In the genomic region with DNA sequence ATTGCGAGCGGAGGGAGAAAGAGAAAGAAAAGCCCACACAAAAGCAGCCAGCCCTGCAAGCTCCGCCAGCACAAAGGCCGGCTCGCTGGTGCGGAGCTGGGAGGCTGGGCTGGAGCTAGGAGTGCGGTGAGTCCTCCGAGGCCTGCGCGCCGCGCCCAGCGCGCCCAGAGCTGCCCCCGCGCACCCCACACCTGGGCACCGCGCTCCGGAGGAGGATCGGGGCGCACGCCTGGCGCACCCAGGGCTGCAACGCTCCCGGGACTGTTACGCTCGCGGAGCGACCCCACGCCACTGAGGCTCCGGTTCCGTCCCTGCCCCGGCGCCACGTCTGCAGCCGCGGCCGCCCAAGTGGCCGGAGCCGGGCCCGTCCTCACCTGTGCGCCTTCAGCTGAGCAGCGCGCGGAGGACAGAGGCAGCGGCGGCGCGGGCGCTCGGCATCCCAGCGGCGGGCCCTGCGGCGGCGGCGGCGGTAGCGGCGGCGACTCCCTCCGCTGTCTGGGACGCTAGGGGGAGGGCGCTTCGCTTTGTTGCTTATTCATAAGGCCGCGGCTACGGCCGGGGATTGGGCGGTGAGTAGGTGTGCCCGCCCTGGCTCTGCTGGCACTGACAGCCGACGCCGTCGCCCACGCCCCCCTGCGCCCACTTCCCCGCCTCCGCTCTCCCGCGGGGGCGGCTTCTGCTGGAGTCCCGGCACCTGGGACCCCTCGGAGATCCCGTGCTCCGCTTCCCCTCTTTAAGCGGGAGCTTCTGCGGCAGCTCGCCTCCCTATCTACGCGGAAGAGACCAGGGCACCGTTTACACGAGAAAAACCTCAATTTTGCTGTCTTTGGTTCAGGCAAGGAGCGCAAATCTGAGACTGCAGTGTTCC, we compare ENCODE assay signal across 8 cellular contexts. TPM values are rescaled to one million over a fixed set of nuclear protein-coding genes. Genes with fewer than 3 reads are reported as not detected.
A peak's percentile ranks its signal among the peaks of the same experiment; 100 is the strongest.
DNase-seq lines count a peak whose midpoint lies in the region; ATAC-seq and TF ChIP-seq lines count a peak whose summit lies in the region.

A gene with protein sequence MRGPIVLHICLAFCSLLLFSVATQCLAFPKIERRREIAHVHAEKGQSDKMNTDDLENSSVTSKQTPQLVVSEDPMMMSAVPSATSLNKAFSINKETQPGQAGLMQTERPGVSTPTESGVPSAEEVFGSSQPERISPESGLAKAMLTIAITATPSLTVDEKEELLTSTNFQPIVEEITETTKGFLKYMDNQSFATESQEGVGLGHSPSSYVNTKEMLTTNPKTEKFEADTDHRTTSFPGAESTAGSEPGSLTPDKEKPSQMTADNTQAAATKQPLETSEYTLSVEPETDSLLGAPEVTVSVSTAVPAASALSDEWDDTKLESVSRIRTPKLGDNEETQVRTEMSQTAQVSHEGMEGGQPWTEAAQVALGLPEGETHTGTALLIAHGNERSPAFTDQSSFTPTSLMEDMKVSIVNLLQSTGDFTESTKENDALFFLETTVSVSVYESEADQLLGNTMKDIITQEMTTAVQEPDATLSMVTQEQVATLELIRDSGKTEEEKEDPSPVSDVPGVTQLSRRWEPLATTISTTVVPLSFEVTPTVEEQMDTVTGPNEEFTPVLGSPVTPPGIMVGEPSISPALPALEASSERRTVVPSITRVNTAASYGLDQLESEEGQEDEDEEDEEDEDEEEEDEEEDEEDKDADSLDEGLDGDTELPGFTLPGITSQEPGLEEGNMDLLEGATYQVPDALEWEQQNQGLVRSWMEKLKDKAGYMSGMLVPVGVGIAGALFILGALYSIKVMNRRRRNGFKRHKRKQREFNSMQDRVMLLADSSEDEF (minus strand): TSS at position 513 of the 868 bp plus-strand sequence. CDS start 12,855 bp downstream, outside the sequence.

- H3K4me3 ChIP-seq in AG04450 (ENCODE audit: low read depth, low read length) (peak within 1 kb of the TSS; percentile 71), colonic mucosa (peak within 1 kb of the TSS; percentile 89)

- DNase-seq in AG04450 (ENCODE audit: low read depth, low spot score) (peak; percentile 30), NCI-H345 (lab: John Stamatoyannopoulos, UW) (peak; percentile 87), colonic mucosa (peak; percentile 89)
- DNase-seq in activated CD4-positive, alpha-beta T cell treated with anti-CD3 and anti-CD28 coated beads for 48 hours, result peak; percentile 67
- DNase-seq in stimulated activated CD4-positive, alpha-beta T cell treated with anti-CD3 and anti-CD28 coated beads, Interleukin-1b, Interleukin-23, amount 100 ng/mL, for 24 hours (ENCODE audit: low read depth in 4 of 4, low spot score in 1 of 4), result peak in 3 of 4 experiments; percentile 25 to 60 (median 55)

- no peaks in the 10 kb centered on the region for H3K4me1 ChIP-seq in colonic mucosa

- no peaks in the 10 kb centered on the region for H3K36me3 ChIP-seq in colonic mucosa

- H3K9me3 ChIP-seq in AG04450 (ENCODE audit: control insufficient read depth, insufficient read depth, low read length), result no peaks in the 10 kb centered on the region
- H3K9me3 ChIP-seq in colonic mucosa, result no peaks in the 10 kb centered on the region

- POLR2A ChIA-PET in AG04450 (lab: Yijun Ruan, JAX), result interaction anchor here (0.6 kb wide), 1 partner anchor 12 kb away, joined by 8 read pairs; no protein-coding TSS in a partner anchor

- CTCF ChIA-PET in AG04450 (lab: Charles Lee), result interaction anchor here (0.6 kb wide), 1 partner anchor 17 kb away, joined by 3 read pairs; no protein-coding TSS in a partner anchor

- intact Hi-C loops in colonic mucosa (cut with DNase I), result no loop called here

- H3K9ac ChIP-seq in colonic mucosa (ENCODE audit: low read depth in 2 of 2, low read length in 2 of 2), result peak within 1 kb of the TSS; percentile 51 to 60

- TF ChIP-seq CTCF in AG04450 (IDR thresholded peaks at IDR 0.05; ENCODE audit: low read depth, low read length) (no peak), colonic mucosa (IDR thresholded peaks at IDR 0.05) (no peak)

- peak; percentile 93 for ATAC-seq in GM19023 (IDR thresholded peaks at IDR 0.05; ENCODE audit: unreplicated experiment)
- ATAC-seq in HG03196 (IDR thresholded peaks at IDR 0.05; ENCODE audit: unreplicated experiment), result peak; percentile 92

- H3K27me3 ChIP-seq in AG04450 (ENCODE audit: control insufficient read depth, insufficient read depth, low read length), result peaks cover 28% of the 10 kb centered on the region
- H3K27me3 ChIP-seq in colonic mucosa, result peaks cover 23% of the 10 kb centered on the region
- no peaks in the 10 kb centered on the region for H3K27me3 ChIP-seq in layer of hippocampus (ENCODE audit: control insufficient read depth, insufficient read depth, low read length)

- H3K27ac ChIP-seq in AG04450 (ENCODE audit: low read depth, low read length) (no peak within 1 kb of the TSS), colonic mucosa (no peak within 1 kb of the TSS), layer of hippocampus (ENCODE audit: low read depth, low read length) (peak within 1 kb of the TSS; percentile 56)

RNA-seq across cellular contexts. Expression of the gene that starts here (rescaled TPM):
- 5.7 and 6.4 TPM in 2 replicates for polyA plus RNA-seq in AG04450 (2011; rRNA removed)
- 47.3 and 53.0 TPM in 2 replicates for polyA minus RNA-seq in AG04450 (2011; rRNA and poly(A)+ RNA removed)
- 1 to 10 TPM in 1 of 2 donors, under 1 TPM in 1; 0.57 to 2.8 TPM for total RNA-seq in colonic mucosa

Comparison
In these comparisons a context has a peak if more than half of its experiments do, and no peak if none do; other contexts are left out.
1. DNase-seq: peak in every context shown above with its lines; median percentile 89 in colonic mucosa; 87 in NCI-H345; 67 in activated CD4-positive, alpha-beta T cell treated with anti-CD3 and anti-CD28 coated beads for 48 hours; 55 in stimulated activated CD4-positive, alpha-beta T cell treated with anti-CD3 and anti-CD28 coated beads, Interleukin-1b, Interleukin-23, amount 100 ng/mL, for 24 hours; 30 in AG04450.